Comparison of ENCODE assay signal across 16 cellular contexts in the genomic region with DNA sequence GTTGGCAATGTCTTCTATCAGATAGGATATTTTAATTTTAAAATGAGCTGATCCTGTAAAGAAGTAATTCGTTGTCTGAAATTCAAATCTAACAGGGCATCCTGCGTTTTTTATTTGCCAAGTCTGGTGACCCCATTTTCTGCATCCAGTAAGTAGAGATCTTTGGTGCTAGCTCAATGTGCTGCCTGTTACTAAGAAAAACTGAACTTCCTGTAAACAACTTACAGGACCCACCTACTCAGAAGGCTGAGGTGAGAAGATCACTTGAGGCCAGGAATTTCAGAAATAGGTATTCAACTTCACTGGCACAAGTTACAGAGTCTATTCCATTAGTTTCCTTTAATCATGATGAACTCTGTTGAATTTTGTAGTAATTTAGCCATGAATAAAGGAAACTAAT. TPM values are rescaled to one million over a fixed set of nuclear protein-coding genes. Genes with fewer than 3 reads are reported as not detected.
DNase-seq lines count a peak whose midpoint lies in the region; ATAC-seq and TF ChIP-seq lines count a peak whose summit lies in the region.
"Had no signal": no experiment of that assay in that cellular context is flagged by ENCODE, and none has a peak within 500 bp of the region (broad histone marks: within the 10 kb centered on the region; RNA-seq: fewer than 3 reads in every experiment).

No MANE protein-coding gene starts in this region.

- no peaks in the 10 kb centered on the region for H3K27me3 Mint-ChIP-seq in stimulated activated naive CD8-positive, alpha-beta T cell treated with anti-CD3 and anti-CD28 coated beads, Interleukin-15, Interleukin-2, amounts not matched to agents 100 ng/mL and 50 ng/mL, for 24 hours
- H3K27me3 Mint-ChIP-seq in T-helper 2 cell treated with Interferon-gamma antibody and Interleukin-4, amounts not matched to agents 5 μg/mL and 100 μg/mL, for 36 hours (ENCODE audit: low read depth), result no peaks in the 10 kb centered on the region
- no peaks in the 10 kb centered on the region for H3K27me3 Mint-ChIP-seq in effector memory CD8-positive, alpha-beta T cell
- H3K27me3 Mint-ChIP-seq in HFFc6 (ENCODE audit: insufficient read depth), result peaks cover 1% of the 10 kb centered on the region; the same call in 1 of the 2 replicates
- H3K27me3 Mint-ChIP-seq: progenitor cell of endocrine pancreas had no signal

- H3K9me3 Mint-ChIP-seq in stimulated activated naive CD8-positive, alpha-beta T cell treated with anti-CD3 and anti-CD28 coated beads, Interleukin-15, Interleukin-2, amounts not matched to agents 100 ng/mL and 50 ng/mL, for 24 hours, result no peaks in the 10 kb centered on the region
- no peaks in the 10 kb centered on the region for H3K9me3 Mint-ChIP-seq in T-helper 2 cell treated with Interferon-gamma antibody and Interleukin-4, amounts not matched to agents 5 μg/mL and 100 μg/mL, for 36 hours
- no peaks in the 10 kb centered on the region for H3K9me3 Mint-ChIP-seq in effector memory CD8-positive, alpha-beta T cell
- no peaks in the 10 kb centered on the region for H3K9me3 Mint-ChIP-seq in HFFc6

- H3K36me3 ChIP-seq in subcutaneous abdominal adipose tissue (ENCODE audit: control insufficient read depth in 5 of 5, insufficient read depth in 5 of 5, low read length in 5 of 5), result peaks cover 3 to 12% (median 9%) of the 10 kb centered on the region in 5 donors

- no peak for TF ChIP-seq CTCF in HFFc6 (IDR thresholded peaks at IDR 0.05)

- DNase-seq in stimulated activated naive CD8-positive, alpha-beta T cell treated with anti-CD3 and anti-CD28 coated beads, Interleukin-15, Interleukin-2, amounts not matched to agents 100 U/mL and 50 U/mL, for 24 hours, result no peak
- DNase-seq in T-helper 2 cell treated with Interferon-gamma antibody and Interleukin-4, amounts not matched to agents 5 μg/mL and 100 μg/mL, for 36 hours (ENCODE audit: low spot score), result no peak
- DNase-seq in effector memory CD8-positive, alpha-beta T cell, result peak in 1 of 3 experiments; percentile 1
- DNase-seq in NCI-H1092 treated with DMSO at 0.1 percent for 48 hours (lab: John Stamatoyannopoulos, UW) (no peak), hippocampal formation (lab: John Stamatoyannopoulos, UW) (no peak), HFFc6 (no peak)
- DNase-seq: activated CD4-positive, CD25-positive, alpha-beta regulatory T cell treated with anti-CD3 and anti-CD28 coated beads, Interleukin-2, amount 50 U/mL, for 72 hours; NCI-H526; stimulated activated CD4-positive, alpha-beta T cell treated with anti-CD3 and anti-CD28 coated beads, Interleukin-4, amount 100 ng/mL, for 24 hours; T-helper 9 cell had no signal

- no peak for ATAC-seq in stimulated activated naive CD8-positive, alpha-beta T cell treated with anti-CD3 and anti-CD28 coated beads, Interleukin-15, Interleukin-2, amounts not matched to agents 100 U/mL and 50 U/mL, for 24 hours
- no peak for ATAC-seq in effector memory CD8-positive, alpha-beta T cell (replicated peaks)
- ATAC-seq: K562 had no signal

- no peak overlapping the region for H3K27ac Mint-ChIP-seq in stimulated activated naive CD8-positive, alpha-beta T cell treated with anti-CD3 and anti-CD28 coated beads, Interleukin-15, Interleukin-2, amounts not matched to agents 100 ng/mL and 50 ng/mL, for 24 hours
- peak overlapping the region; percentile 64 for H3K27ac Mint-ChIP-seq in T-helper 2 cell treated with Interferon-gamma antibody and Interleukin-4, amounts not matched to agents 5 μg/mL and 100 μg/mL, for 36 hours
- H3K27ac Mint-ChIP-seq in effector memory CD8-positive, alpha-beta T cell, result peak overlapping the region; percentile 73 to 100
- no peak overlapping the region for H3K27ac Mint-ChIP-seq in HFFc6
- H3K27ac Mint-ChIP-seq: progenitor cell of endocrine pancreas had no signal

- H3K36me3 Mint-ChIP-seq in stimulated activated naive CD8-positive, alpha-beta T cell treated with anti-CD3 and anti-CD28 coated beads, Interleukin-15, Interleukin-2, amounts not matched to agents 100 ng/mL and 50 ng/mL, for 24 hours (ENCODE audit: low read depth), result peaks cover 41% of the 10 kb centered on the region
- H3K36me3 Mint-ChIP-seq in T-helper 2 cell treated with Interferon-gamma antibody and Interleukin-4, amounts not matched to agents 5 μg/mL and 100 μg/mL, for 36 hours (ENCODE audit: low read depth), result peaks cover 28% of the 10 kb centered on the region
- peaks cover 37% of the 10 kb centered on the region for H3K36me3 Mint-ChIP-seq in effector memory CD8-positive, alpha-beta T cell (ENCODE audit: insufficient read depth)
- 0 out of 2 replicates have a peak, but pooled peaks cover 5% of the 10 kb centered on the region for H3K36me3 Mint-ChIP-seq in HFFc6 (ENCODE audit: low read depth)

- H3K4me1 Mint-ChIP-seq in stimulated activated naive CD8-positive, alpha-beta T cell treated with anti-CD3 and anti-CD28 coated beads, Interleukin-15, Interleukin-2, amounts not matched to agents 100 ng/mL and 50 ng/mL, for 24 hours (ENCODE audit: low read depth), result peaks cover 73% of the 10 kb centered on the region
- peaks cover 42% of the 10 kb centered on the region for H3K4me1 Mint-ChIP-seq in T-helper 2 cell treated with Interferon-gamma antibody and Interleukin-4, amounts not matched to agents 5 μg/mL and 100 μg/mL, for 36 hours (ENCODE audit: low read depth)
- peaks cover 33 to 65% of the 10 kb centered on the region in 2 donors for H3K4me1 Mint-ChIP-seq in effector memory CD8-positive, alpha-beta T cell (ENCODE audit: low read depth in 2 of 2)
- peaks cover 60% of the 10 kb centered on the region for H3K4me1 Mint-ChIP-seq in HFFc6 (ENCODE audit: low read depth)

- H3K27me3 ChIP-seq in subcutaneous abdominal adipose tissue (ENCODE audit: control insufficient read depth in 5 of 5, insufficient read depth in 4 of 5, low read length in 5 of 5), result no peaks in the 10 kb centered on the region
- H3K27me3 ChIP-seq: suprapubic skin had no signal

- peak overlapping the region; percentile 36 for H3K4me3 Mint-ChIP-seq in stimulated activated naive CD8-positive, alpha-beta T cell treated with anti-CD3 and anti-CD28 coated beads, Interleukin-15, Interleukin-2, amounts not matched to agents 100 ng/mL and 50 ng/mL, for 24 hours
- peak overlapping the region; percentile 40 for H3K4me3 Mint-ChIP-seq in T-helper 2 cell treated with Interferon-gamma antibody and Interleukin-4, amounts not matched to agents 5 μg/mL and 100 μg/mL, for 36 hours
- H3K4me3 Mint-ChIP-seq in effector memory CD8-positive, alpha-beta T cell, result peak overlapping the region; percentile 29 to 51
- no peak overlapping the region for H3K4me3 Mint-ChIP-seq in HFFc6

- no peaks in the 10 kb centered on the region for H3K9me3 ChIP-seq in subcutaneous abdominal adipose tissue (ENCODE audit: control insufficient read depth in 5 of 5, low read length in 5 of 5)
- H3K9me3 ChIP-seq: suprapubic skin had no signal

- peaks cover 0 to 37% (median 33%) of the 10 kb centered on the region in 5 donors for H3K4me1 ChIP-seq in subcutaneous abdominal adipose tissue (ENCODE audit: control insufficient read depth in 5 of 5, insufficient read depth in 5 of 5, low read length in 5 of 5)

- no peak overlapping the region for H3K4me3 ChIP-seq in subcutaneous abdominal adipose tissue (ENCODE audit: low read depth in 1 of 5, low read length in 5 of 5)
- H3K4me3 ChIP-seq: K562, skin epidermis, suprapubic skin had no signal

- H3K9ac ChIP-seq in subcutaneous abdominal adipose tissue (ENCODE audit: low read length in 5 of 5), result no peak overlapping the region

- peak overlapping the region; percentile 25 for H3K27ac ChIP-seq in subcutaneous abdominal adipose tissue (ENCODE audit: low read depth, low read length)
- H3K27ac ChIP-seq: suprapubic skin had no signal

RNA-seq across cellular contexts. Expression of a gene that starts 4.0 kb away (rescaled TPM):
- total RNA-seq in HFFc6 (2021; fragmentation: NEBNext Ultra II Directional; extraction: Animal tissue kit (Norgen Biotek cat#: 25700)), result 10 to 100 TPM; 16.5 to 23.6 (median 20.6) TPM

Comparison
In these comparisons a context has a peak if more than half of its experiments do, and no peak if none do; other contexts are left out.
1. H3K27ac Mint-ChIP-seq: peak in T-helper 2 cell treated with Interferon-gamma antibody and Interleukin-4, amounts not matched to agents 5 μg/mL and 100 μg/mL, for 36 hours (single experiment) and effector memory CD8-positive, alpha-beta T cell (2 of 2); none in stimulated activated naive CD8-positive, alpha-beta T cell treated with anti-CD3 and anti-CD28 coated beads, Interleukin-15, Interleukin-2, amounts not matched to agents 100 ng/mL and 50 ng/mL, for 24 hours (single experiment) and HFFc6 (single experiment).